In genomic region chr1:183023146-183023600, GRCh38 we compare ENCODE assay signal across 1 cellular context.
TF ChIP-seq lines count a peak whose summit lies in the region.

Gene LAMC1 (plus strand): TSS chr1:183023420. CDS start chr1:183023717, 297 bp downstream.

TF ChIP-seq in HEK293, 187 proteins besides CTCF, POLR2A, EP300 and RAD21 (continued from another document):
- TF ChIP-seq BCL6B (tag by site-specific recombination; IDR thresholded peaks at IDR 0.05) (no peak), KLF10 (tag by site-specific recombination; IDR thresholded peaks at IDR 0.05) (peak; percentile 49), SALL2 (tag by site-specific recombination; IDR thresholded peaks at IDR 0.05; ENCODE audit: borderline replicate concordance) (no peak), ZNF26 (tag by site-specific recombination; IDR thresholded peaks at IDR 0.05) (no peak), ZNF747 (tag by site-specific recombination; IDR thresholded peaks at IDR 0.05) (no peak), ZBTB49 (tag by site-specific recombination; IDR thresholded peaks at IDR 0.05; ENCODE audit: low read depth) (no peak), ZNF138 (tag by site-specific recombination; IDR thresholded peaks at IDR 0.05; ENCODE audit: borderline replicate concordance) (no peak), ZNF280C (tag by site-specific recombination; IDR thresholded peaks at IDR 0.05) (no peak), ZNF112 (tag by site-specific recombination; IDR thresholded peaks at IDR 0.05) (no peak), ZNF768 (tag by site-specific recombination; IDR thresholded peaks at IDR 0.05) (no peak), ZBTB21 (tag by site-specific recombination; IDR thresholded peaks at IDR 0.05) (no peak), ZNF175 (tag by site-specific recombination; IDR thresholded peaks at IDR 0.05) (no peak), ZNF654 (tag by site-specific recombination; IDR thresholded peaks at IDR 0.05; ENCODE audit: low read depth) (no peak), ZXDB (tag by site-specific recombination; IDR thresholded peaks at IDR 0.05) (no peak)
